ENCODE assay signal across 21 cellular contexts in the genomic region with DNA sequence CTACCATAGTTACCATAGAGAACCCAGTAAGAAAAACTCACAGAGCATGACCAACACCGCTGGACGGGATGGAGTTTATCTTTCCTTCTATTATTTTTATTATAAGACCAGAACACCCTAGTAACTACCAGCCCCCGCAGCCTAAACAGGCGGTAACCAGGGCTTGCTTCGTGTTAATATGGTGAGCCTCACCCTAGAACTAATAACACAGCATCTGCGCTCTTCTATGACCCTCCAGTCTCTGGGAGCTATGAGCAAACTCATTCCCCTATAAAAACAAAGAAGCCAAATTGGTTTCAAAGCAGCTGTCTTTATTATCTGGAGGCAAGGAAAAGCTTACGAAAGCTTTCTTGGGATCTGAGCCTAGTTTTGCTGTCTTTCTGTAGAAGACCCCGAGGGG.
DNase-seq lines count a peak whose midpoint lies in the region; ATAC-seq and TF ChIP-seq lines count a peak whose summit lies in the region.
"Had no signal": no experiment of that assay in that cellular context is flagged by ENCODE, and none has a peak within 500 bp of the region (broad histone marks: within the 10 kb centered on the region; RNA-seq: fewer than 3 reads in every experiment).

No MANE protein-coding gene starts in this region.

- H3K36me3 ChIP-seq in right atrium auricular region: no peaks in the 10 kb centered on the region
- H3K36me3 ChIP-seq in left lung: no peaks in the 10 kb centered on the region
- H3K36me3 ChIP-seq: BE2C, BLaER1 had no signal

- TF ChIP-seq CTCF in right atrium auricular region (IDR thresholded peaks at IDR 0.05) (no peak), left lung (IDR thresholded peaks at IDR 0.05) (no peak)

- DNase-seq in left cardiac atrium (no peak), right atrium auricular region (ENCODE audit: low spot score) (no peak), right cardiac atrium (no peak), cardiac septum (ENCODE audit: low spot score) (no peak), left lung (no peak), middle frontal gyrus (ENCODE audit: extremely low spot score, low spot score) (no peak)
- DNase-seq: 8988T; ACHN; BE2C; C1 segment of cervical spinal cord; CD4-positive, alpha-beta memory T cell; CD4-positive, CD25-positive, alpha-beta regulatory T cell; CD8-positive, alpha-beta memory T cell; COR-L47; DMS 273 treated with DMSO at 0.1 percent for 48 hours; DMS153; DMS53; DMS79; DND-41; GF-D8 had no signal

- intact Hi-C loops in left cardiac atrium (cut with DNase I) (no loop called here), right cardiac atrium (cut with DNase I) (no loop called here), cardiac septum (cut with DNase I) (no loop called here), left lung (cut with DNase I) (no loop called here)

- ATAC-seq in left cardiac atrium (peak; percentile 17 to 46), right cardiac atrium (peak; percentile 24 to 38), left lung (peak; percentile 15)

- H3K27ac ChIP-seq in right atrium auricular region: no peak overlapping the region
- no peak overlapping the region for H3K27ac ChIP-seq in right cardiac atrium (ENCODE audit: low read length)
- no peak overlapping the region for H3K27ac ChIP-seq in left lung
- H3K27ac ChIP-seq: BLaER1 had no signal

- H3K4me1 ChIP-seq in right atrium auricular region (no peaks in the 10 kb centered on the region), right cardiac atrium (ENCODE audit: control insufficient read depth, insufficient read depth, low read length) (no peaks in the 10 kb centered on the region), left lung (no peaks in the 10 kb centered on the region)
- H3K4me1 ChIP-seq: BE2C, BLaER1 had no signal

- H3K4me3 ChIP-seq in right atrium auricular region: no peak overlapping the region
- H3K4me3 ChIP-seq in right cardiac atrium (ENCODE audit: low read length): no peak overlapping the region
- no peak overlapping the region for H3K4me3 ChIP-seq in left lung
- H3K4me3 ChIP-seq: BLaER1 had no signal

- H3K9me3 ChIP-seq in right atrium auricular region (no peaks in the 10 kb centered on the region), right cardiac atrium (ENCODE audit: control insufficient read depth, low read length) (no peaks in the 10 kb centered on the region), left lung (no peaks in the 10 kb centered on the region)
- H3K9me3 ChIP-seq: BE2C, BLaER1 had no signal

- H3K27me3 ChIP-seq in right atrium auricular region (no peaks in the 10 kb centered on the region), right cardiac atrium (ENCODE audit: control insufficient read depth, insufficient read depth) (no peaks in the 10 kb centered on the region), left lung (peaks cover 0 to 10% of the 10 kb centered on the region in 2 donors)
- H3K27me3 ChIP-seq: BLaER1 had no signal

- 48% methylated on average over 8 of the region's 8 CpGs for WGBS in right cardiac atrium
